ENCODE assay signal across 1 cellular context in the genomic region with DNA sequence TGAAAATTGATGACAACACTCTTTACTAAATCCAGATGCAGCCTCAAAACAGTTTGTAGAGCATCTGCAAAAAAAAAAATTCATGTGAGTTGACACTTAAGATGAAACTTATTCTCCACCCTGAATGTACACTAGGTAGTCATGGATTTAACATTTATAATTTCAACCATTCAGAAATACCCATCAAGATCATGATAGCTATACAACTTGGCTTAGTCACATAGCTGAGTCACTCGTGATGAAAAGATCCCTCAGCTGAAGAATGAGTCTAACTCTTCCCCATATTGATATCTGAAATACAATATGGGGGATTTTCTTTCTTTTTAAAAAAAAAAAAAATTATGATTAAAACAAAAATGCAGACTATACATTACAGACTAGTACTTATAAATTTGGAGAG.
TF ChIP-seq lines count a peak whose summit lies in the region.

No MANE protein-coding gene starts in this region.

TF ChIP-seq in SK-N-SH, 30 proteins besides CTCF, POLR2A, EP300 and RAD21 (continued from another document):
- TF ChIP-seq, protein P1, sequence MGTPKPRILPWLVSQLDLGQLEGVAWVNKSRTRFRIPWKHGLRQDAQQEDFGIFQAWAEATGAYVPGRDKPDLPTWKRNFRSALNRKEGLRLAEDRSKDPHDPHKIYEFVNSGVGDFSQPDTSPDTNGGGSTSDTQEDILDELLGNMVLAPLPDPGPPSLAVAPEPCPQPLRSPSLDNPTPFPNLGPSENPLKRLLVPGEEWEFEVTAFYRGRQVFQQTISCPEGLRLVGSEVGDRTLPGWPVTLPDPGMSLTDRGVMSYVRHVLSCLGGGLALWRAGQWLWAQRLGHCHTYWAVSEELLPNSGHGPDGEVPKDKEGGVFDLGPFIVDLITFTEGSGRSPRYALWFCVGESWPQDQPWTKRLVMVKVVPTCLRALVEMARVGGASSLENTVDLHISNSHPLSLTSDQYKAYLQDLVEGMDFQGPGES (IDR thresholded peaks at IDR 0.05; ENCODE audit: low read depth, low read length), result no peak
- TF ChIP-seq RXRA (IDR thresholded peaks at IDR 0.05; ENCODE audit: borderline replicate concordance, low read depth) (no peak), JUND (IDR thresholded peaks at IDR 0.05) (peak; percentile 40), FOXJ3 (CRISPR knock-in tag; IDR thresholded peaks at IDR 0.05) (no peak), GATA2 (CRISPR knock-in tag; IDR thresholded peaks at IDR 0.05) (no peak), EZH2phosphoT487 (IDR thresholded peaks at IDR 0.05; ENCODE audit: borderline replicate concordance, low read depth) (no peak), ELF1 (IDR thresholded peaks at IDR 0.05) (no peak), CHD2 (IDR thresholded peaks at IDR 0.05; ENCODE audit: low read length, partially characterized antibody) (no peak), TCF12 (IDR thresholded peaks at IDR 0.05) (peak; percentile 38; the same call in 1 of the 2 replicates), YY1 (IDR thresholded peaks at IDR 0.05; ENCODE audit: low read depth) (no peak), FOSL2 (IDR thresholded peaks at IDR 0.05; ENCODE audit: borderline replicate concordance, low read depth) (peak; percentile 71), MEF2A (IDR thresholded peaks at IDR 0.05; ENCODE audit: borderline replicate concordance, low read depth) (no peak), POLR2AphosphoS5 (IDR thresholded peaks at IDR 0.05; ENCODE audit: low read depth, low read length) (no peak), TAF1 (IDR thresholded peaks at IDR 0.05; ENCODE audit: borderline replicate concordance, low read depth, low read length) (no peak), SMC3 (IDR thresholded peaks at IDR 0.05; ENCODE audit: low read depth, low read length) (no peak), NRF1 (IDR thresholded peaks at IDR 0.05; ENCODE audit: low read depth, low read length) (no peak), MXI1 (IDR thresholded peaks at IDR 0.05; ENCODE audit: low read depth, low read length) (no peak)
- TF ChIP-seq, protein P2, sequence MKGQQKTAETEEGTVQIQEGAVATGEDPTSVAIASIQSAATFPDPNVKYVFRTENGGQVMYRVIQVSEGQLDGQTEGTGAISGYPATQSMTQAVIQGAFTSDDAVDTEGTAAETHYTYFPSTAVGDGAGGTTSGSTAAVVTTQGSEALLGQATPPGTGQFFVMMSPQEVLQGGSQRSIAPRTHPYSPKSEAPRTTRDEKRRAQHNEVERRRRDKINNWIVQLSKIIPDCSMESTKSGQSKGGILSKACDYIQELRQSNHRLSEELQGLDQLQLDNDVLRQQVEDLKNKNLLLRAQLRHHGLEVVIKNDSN (IDR thresholded peaks at IDR 0.05; ENCODE audit: borderline replicate concordance, low read depth), result no peak
- TF ChIP-seq, protein P3, sequence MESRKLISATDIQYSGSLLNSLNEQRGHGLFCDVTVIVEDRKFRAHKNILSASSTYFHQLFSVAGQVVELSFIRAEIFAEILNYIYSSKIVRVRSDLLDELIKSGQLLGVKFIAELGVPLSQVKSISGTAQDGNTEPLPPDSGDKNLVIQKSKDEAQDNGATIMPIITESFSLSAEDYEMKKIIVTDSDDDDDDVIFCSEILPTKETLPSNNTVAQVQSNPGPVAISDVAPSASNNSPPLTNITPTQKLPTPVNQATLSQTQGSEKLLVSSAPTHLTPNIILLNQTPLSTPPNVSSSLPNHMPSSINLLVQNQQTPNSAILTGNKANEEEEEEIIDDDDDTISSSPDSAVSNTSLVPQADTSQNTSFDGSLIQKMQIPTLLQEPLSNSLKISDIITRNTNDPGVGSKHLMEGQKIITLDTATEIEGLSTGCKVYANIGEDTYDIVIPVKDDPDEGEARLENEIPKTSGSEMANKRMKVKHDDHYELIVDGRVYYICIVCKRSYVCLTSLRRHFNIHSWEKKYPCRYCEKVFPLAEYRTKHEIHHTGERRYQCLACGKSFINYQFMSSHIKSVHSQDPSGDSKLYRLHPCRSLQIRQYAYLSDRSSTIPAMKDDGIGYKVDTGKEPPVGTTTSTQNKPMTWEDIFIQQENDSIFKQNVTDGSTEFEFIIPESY (IDR thresholded peaks at IDR 0.05; ENCODE audit: borderline replicate concordance, low read depth), result no peak
- TF ChIP-seq, protein P4, sequence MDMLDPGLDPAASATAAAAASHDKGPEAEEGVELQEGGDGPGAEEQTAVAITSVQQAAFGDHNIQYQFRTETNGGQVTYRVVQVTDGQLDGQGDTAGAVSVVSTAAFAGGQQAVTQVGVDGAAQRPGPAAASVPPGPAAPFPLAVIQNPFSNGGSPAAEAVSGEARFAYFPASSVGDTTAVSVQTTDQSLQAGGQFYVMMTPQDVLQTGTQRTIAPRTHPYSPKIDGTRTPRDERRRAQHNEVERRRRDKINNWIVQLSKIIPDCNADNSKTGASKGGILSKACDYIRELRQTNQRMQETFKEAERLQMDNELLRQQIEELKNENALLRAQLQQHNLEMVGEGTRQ (IDR thresholded peaks at IDR 0.05; ENCODE audit: borderline replicate concordance, low read depth, low read length), result no peak
- TF ChIP-seq, protein P5, sequence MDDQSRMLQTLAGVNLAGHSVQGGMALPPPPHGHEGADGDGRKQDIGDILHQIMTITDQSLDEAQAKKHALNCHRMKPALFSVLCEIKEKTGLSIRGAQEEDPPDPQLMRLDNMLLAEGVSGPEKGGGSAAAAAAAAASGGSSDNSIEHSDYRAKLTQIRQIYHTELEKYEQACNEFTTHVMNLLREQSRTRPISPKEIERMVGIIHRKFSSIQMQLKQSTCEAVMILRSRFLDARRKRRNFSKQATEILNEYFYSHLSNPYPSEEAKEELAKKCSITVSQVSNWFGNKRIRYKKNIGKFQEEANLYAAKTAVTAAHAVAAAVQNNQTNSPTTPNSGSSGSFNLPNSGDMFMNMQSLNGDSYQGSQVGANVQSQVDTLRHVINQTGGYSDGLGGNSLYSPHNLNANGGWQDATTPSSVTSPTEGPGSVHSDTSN (IDR thresholded peaks at IDR 0.05), result peak; percentile 49
